Comparison of ENCODE assay signal across 16 cellular contexts in genomic region chr10:43220971-43221418, GRCh38.
DNase-seq lines count a peak whose midpoint lies in the region; ATAC-seq and TF ChIP-seq lines count a peak whose summit lies in the region.
"Had no signal": no experiment of that assay in that cellular context is flagged by ENCODE, and none has a peak within 500 bp of the region (broad histone marks: within the 10 kb centered on the region; RNA-seq: fewer than 3 reads in every experiment).

No MANE protein-coding gene starts in this region.

- peak; percentile 16 for DNase-seq in GM12865 (ENCODE audit: low read depth)
- peak; percentile 5 for DNase-seq in activated CD8-positive, alpha-beta memory T cell treated with anti-CD3 and anti-CD28 coated beads, Interleukin-2, amount 50 U/mL, for 4 hours
- DNase-seq in kidney tubule cell (ENCODE audit: low spot score), result peak; percentile 5
- DNase-seq in KBM-7, result no peak
- no peak for DNase-seq in HUDEP-2 (lab: John Stamatoyannopoulos, UW; ENCODE audit: unreplicated experiment in 76 of 76)
- DNase-seq: DMS53; gastrocnemius medialis; NCI-H1048; NK-92 treated with Interleukin-12 subunit alpha and Interleukin-12 subunit beta, amount 100 ng/mL, for 24 hours; SIG-M5; T1000 had no signal

- peak; percentile 50 for ATAC-seq in GM18909 (IDR thresholded peaks at IDR 0.05; ENCODE audit: poor library complexity, unreplicated experiment)
- ATAC-seq in GM21529 (IDR thresholded peaks at IDR 0.05; ENCODE audit: unreplicated experiment), result no peak
- ATAC-seq in HG03439 (IDR thresholded peaks at IDR 0.05; ENCODE audit: unreplicated experiment), result no peak
- ATAC-seq: activated naive CD4-positive, alpha-beta T cell treated with anti-CD3 and anti-CD28 coated beads, Interleukin-2, amount 50 U/mL, for 72 hours; gastrocnemius medialis had no signal

- in situ Hi-C loops in KBM-7 (cut with MboI; ENCODE audit: low pct_unique_long_range_greater_than_20kb, low sequenced_read_pairs), result no loop called here

- no peak for TF ChIP-seq CTCF in GM12865 (IDR thresholded peaks at IDR 0.05; ENCODE audit: insufficient read depth, low read depth, low read length, missing control alignments)

- no peak overlapping the region for H3K4me3 ChIP-seq in GM12865 (ENCODE audit: low read depth, low read length)
- H3K4me3 ChIP-seq: gastrocnemius medialis, ovary had no signal

Comparison
In these comparisons a context has a peak if more than half of its experiments do, and no peak if none do; other contexts are left out.
1. DNase-seq: peak in GM12865 (single experiment), activated CD8-positive, alpha-beta memory T cell treated with anti-CD3 and anti-CD28 coated beads, Interleukin-2, amount 50 U/mL, for 4 hours (single experiment) and kidney tubule cell (single experiment); none in KBM-7 (single experiment) and HUDEP-2 (0 of 76).